23 cellular contexts compared by ENCODE assay signal in the genomic region with DNA sequence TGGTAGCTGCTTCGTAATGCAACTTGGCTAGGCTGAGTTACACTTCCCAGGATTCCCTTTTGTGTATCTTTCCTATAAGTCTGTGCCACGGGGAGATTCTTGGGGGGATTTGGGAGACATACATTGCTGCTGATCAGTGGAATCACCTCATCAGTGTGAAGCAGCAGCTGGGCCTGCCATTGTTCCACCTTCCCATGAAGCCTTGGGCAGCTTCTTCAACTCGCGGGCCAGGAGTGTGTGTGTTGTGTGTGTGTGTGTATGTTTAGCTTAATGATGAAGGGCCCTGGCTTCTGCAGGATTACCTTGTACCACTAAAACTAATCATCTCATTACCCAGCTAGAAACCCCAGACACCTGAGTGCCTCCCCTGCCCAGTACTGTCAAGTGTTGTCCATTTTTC. TPM values are rescaled to one million over a fixed set of nuclear protein-coding genes. Genes with fewer than 3 reads are reported as not detected.
A peak's percentile ranks its signal among the peaks of the same experiment; 100 is the strongest.
DNase-seq lines count a peak whose midpoint lies in the region; ATAC-seq, FAIRE-seq and TF ChIP-seq lines count a peak whose summit lies in the region.
"Had no signal": no experiment of that assay in that cellular context is flagged by ENCODE, and none has a peak within 500 bp of the region (broad histone marks: within the 10 kb centered on the region; RNA-seq: fewer than 3 reads in every experiment).

No MANE protein-coding gene starts in this region.

- no peak for TF ChIP-seq POLR2A in HepG2 (IDR thresholded peaks at IDR 0.05; ENCODE audit: insufficient read depth in 1 of 2, low read depth in 2 of 2, low read length in 2 of 2)

- H3K9me3 ChIP-seq in BLaER1 treated with 17β-estradiol and CSF1 and Interleukin-3, amounts not matched to agents 10 nM and 100 nM (replicated peaks in 1 of 11), result peaks cover 13 to 32% (median 22%) of the 10 kb centered on the region in 11 experiments; a peak in 19 of 22 replicates
- no peaks in the 10 kb centered on the region for H3K9me3 ChIP-seq in HepG2 (ENCODE audit: low read length)
- H3K9me3 ChIP-seq: BE2C had no signal

- no TSS peak for BruUV-seq in HepG2 (replicated peaks; lab: Mats Ljungman, UMichigan)

- no peak overlapping the region for H2AFZ ChIP-seq in HepG2 (ENCODE audit: low read length)

- peaks cover 32% of the 10 kb centered on the region for H3K36me3 Mint-ChIP-seq in dendritic cell treated with granulocyte-macrophage colony-stimulating factor and Interleukin-4, amounts not matched to agents 40 ng/mL and 50 ng/mL, for 4 days (ENCODE audit: low read depth)
- H3K36me3 Mint-ChIP-seq in osteocyte (ENCODE audit: unreplicated experiment), result peaks cover 2% of the 10 kb centered on the region
- H3K36me3 Mint-ChIP-seq: CD8-positive, alpha-beta T cell had no signal

- H3K79me2 ChIP-seq in HepG2 (ENCODE audit: insufficient read depth, low read length), result no peaks in the 10 kb centered on the region

- CTCF ChIA-PET in HepG2 (lab: Yijun Ruan, JAX; ENCODE audit: low intra/inter-chr PET ratio, low total read pairs), result no interaction called here

- POLR2A ChIA-PET in HepG2 (lab: Yijun Ruan, JAX), result no interaction called here

- in situ Hi-C loops in HepG2 (cut with HindIII; ENCODE audit: extremely low pct_ligation_motif_present, low pct_unique_long_range_greater_than_20kb), result no loop called here

- peak overlapping the region in 9 of 11 experiments; percentile 26 to 76 (median 67); a peak in 13 of 22 replicates for H3K27ac ChIP-seq in BLaER1 treated with 17β-estradiol and CSF1 and Interleukin-3, amounts not matched to agents 10 nM and 100 nM
- peak overlapping the region; percentile 18 for H3K27ac ChIP-seq in angular gyrus (ENCODE audit: low read depth, low read length)
- no peak overlapping the region for H3K27ac ChIP-seq in HepG2 (ENCODE audit: extremely low read length, insufficient read depth, low read length)
- H3K27ac ChIP-seq: BLaER1, C4-2B had no signal

- 0% methylated on average over 4 of the region's 4 CpGs for WGBS in HepG2 (ENCODE audit: low lambda C conversion rate)

- H3K4me1 ChIP-seq in BLaER1 treated with 17β-estradiol and CSF1 and Interleukin-3, amounts not matched to agents 10 nM and 100 nM, result peaks cover 33 to 74% (median 58%) of the 10 kb centered on the region in 10 experiments
- no peaks in the 10 kb centered on the region for H3K4me1 ChIP-seq in HepG2 (ENCODE audit: insufficient read depth, low read length)
- H3K4me1 ChIP-seq: Caco-2 had no signal

- H3K4me2 ChIP-seq in BLaER1 treated with 17β-estradiol and CSF1 and Interleukin-3, amounts not matched to agents 10 nM and 100 nM, result peak overlapping the region in 5 of 11 experiments; percentile 69 to 92 (median 86); a peak in 10 of 22 replicates
- no peak overlapping the region for H3K4me2 ChIP-seq in HepG2 (ENCODE audit: low read depth, low read length)
- H3K4me2 ChIP-seq: BLaER1 had no signal

- H3K27me3 ChIP-seq in BLaER1 treated with 17β-estradiol and CSF1 and Interleukin-3, amounts not matched to agents 10 nM and 100 nM, result peaks cover 0 to 16% (median 0%) of the 10 kb centered on the region in 11 experiments; a peak in 4 of 22 replicates
- peaks cover 2% of the 10 kb centered on the region in 2 experiments; a peak in 1 of 5 replicates for H3K27me3 ChIP-seq in HepG2 (ENCODE audit: control insufficient read depth in 1 of 2, insufficient read depth in 2 of 2, low read length in 2 of 2)
- H3K27me3 ChIP-seq: BE2C, BLaER1 had no signal

- H3K27ac Mint-ChIP-seq in dendritic cell treated with granulocyte-macrophage colony-stimulating factor and Interleukin-4, amounts not matched to agents 40 ng/mL and 50 ng/mL, for 4 days, result peak overlapping the region; percentile 77
- H3K27ac Mint-ChIP-seq in osteocyte (ENCODE audit: unreplicated experiment), result no peak overlapping the region
- H3K27ac Mint-ChIP-seq: CD4-positive, alpha-beta T cell; CD8-positive, alpha-beta T cell had no signal

- TF ChIP-seq EP300 in HepG2 (IDR thresholded peaks at IDR 0.05; ENCODE audit: low read depth in 2 of 2, low read length in 2 of 2), result no peak
- TF ChIP-seq EP300 in HepG2 (CRISPR knock-in tag; IDR thresholded peaks at IDR 0.05; ENCODE audit: borderline replicate concordance), result no peak

- H3K4me1 Mint-ChIP-seq in dendritic cell treated with granulocyte-macrophage colony-stimulating factor and Interleukin-4, amounts not matched to agents 40 ng/mL and 50 ng/mL, for 4 days (ENCODE audit: low read depth), result peaks cover 72% of the 10 kb centered on the region
- peaks cover 19% of the 10 kb centered on the region for H3K4me1 Mint-ChIP-seq in osteocyte (ENCODE audit: unreplicated experiment)

- H4K20me1 ChIP-seq in BLaER1 treated with 17β-estradiol and CSF1 and Interleukin-3, amounts not matched to agents 10 nM and 100 nM, result no peaks in the 10 kb centered on the region
- H4K20me1 ChIP-seq in HepG2 (ENCODE audit: insufficient read depth, low read length), result no peaks in the 10 kb centered on the region

- ATAC-seq in GM18873 (IDR thresholded peaks at IDR 0.05; ENCODE audit: low FRiP score, unreplicated experiment) (no peak), HepG2 (no peak)
- ATAC-seq: CD8-positive, alpha-beta T cell had no signal

- H3K9ac ChIP-seq in BLaER1 treated with 17β-estradiol and CSF1 and Interleukin-3, amounts not matched to agents 10 nM and 100 nM, result peak overlapping the region in 1 of 11 experiments; percentile 61; a peak in 1 of 22 replicates
- no peak overlapping the region for H3K9ac ChIP-seq in HepG2 (ENCODE audit: insufficient read depth, low read depth, low read length)
- H3K9ac ChIP-seq: BLaER1 had no signal

- H3K27me3 Mint-ChIP-seq in dendritic cell treated with granulocyte-macrophage colony-stimulating factor and Interleukin-4, amounts not matched to agents 40 ng/mL and 50 ng/mL, for 4 days, result peaks cover 4% of the 10 kb centered on the region
- H3K27me3 Mint-ChIP-seq in osteocyte (ENCODE audit: unreplicated experiment), result peaks cover 8% of the 10 kb centered on the region

- peaks cover 11% of the 10 kb centered on the region for H3K9me3 Mint-ChIP-seq in dendritic cell treated with granulocyte-macrophage colony-stimulating factor and Interleukin-4, amounts not matched to agents 40 ng/mL and 50 ng/mL, for 4 days
- H3K9me3 Mint-ChIP-seq in osteocyte (ENCODE audit: unreplicated experiment), result peaks cover 13% of the 10 kb centered on the region

- peak; percentile 56 for DNase-seq in osteocyte (ENCODE audit: extremely low spot score, unreplicated experiment)
- no peak for DNase-seq in NCI-H226
- DNase-seq in HepG2 (ENCODE audit: low spot score), result no peak
- DNase-seq: 8988T; ACHN; BE2C; Caco-2; Calu3; CD4-positive, alpha-beta T cell; CD8-positive, alpha-beta T cell; DMS79 treated with DMSO at 0.1 percent for 48 hours; GF-D8 had no signal

- TF ChIP-seq CTCF in osteocyte (IDR thresholded peaks at IDR 0.05) (no peak), HepG2 (CRISPR knock-in tag; IDR thresholded peaks at IDR 0.05) (no peak)

- intact Hi-C loops in dendritic cell treated with granulocyte-macrophage colony-stimulating factor and Interleukin-4, amounts not matched to agents 40 ng/mL and 50 ng/mL, for 4 days (cut with micrococcal nuclease), result loop anchor here (2.0 kb wide), 1 partner anchor 15 kb away; no protein-coding TSS in a partner anchor
- intact Hi-C loops in HepG2 (cut with micrococcal nuclease; ENCODE audit: unreplicated experiment), result no loop called here

- no peak overlapping the region for H3K4me3 ChIP-seq in BLaER1 treated with 17β-estradiol and CSF1 and Interleukin-3, amounts not matched to agents 10 nM and 100 nM
- no peak overlapping the region for H3K4me3 ChIP-seq in HepG2 (replicated peaks in 1 of 3; ENCODE audit: insufficient read depth in 1 of 3, low read depth in 2 of 3, low read length in 3 of 3)
- H3K4me3 ChIP-seq: BLaER1 had no signal

- no peak for TF ChIP-seq RAD21 in HepG2 (CRISPR knock-in tag; IDR thresholded peaks at IDR 0.05)

- no peaks in the 10 kb centered on the region; a peak in 1 of 22 replicates for H3K36me3 ChIP-seq in BLaER1 treated with 17β-estradiol and CSF1 and Interleukin-3, amounts not matched to agents 10 nM and 100 nM
- no peaks in the 10 kb centered on the region for H3K36me3 ChIP-seq in HepG2 (replicated peaks in 1 of 2; ENCODE audit: control insufficient read depth in 1 of 2, insufficient read depth in 2 of 2, low read length in 2 of 2)
- H3K36me3 ChIP-seq: BE2C, BLaER1 had no signal

- FAIRE-seq in HepG2 (lab: Jason Lieb, UNC), result no peak
- FAIRE-seq: A204.1, D721Med, G401.6 had no signal

- H3K4me3 Mint-ChIP-seq in dendritic cell treated with granulocyte-macrophage colony-stimulating factor and Interleukin-4, amounts not matched to agents 40 ng/mL and 50 ng/mL, for 4 days, result peak overlapping the region; percentile 14
- no peak overlapping the region for H3K4me3 Mint-ChIP-seq in osteocyte (ENCODE audit: unreplicated experiment)
- H3K4me3 Mint-ChIP-seq: CD4-positive, alpha-beta T cell; CD8-positive, alpha-beta T cell had no signal

RNA-seq across cellular contexts. Expression of a gene that starts 33.3 kb away (rescaled TPM):
- 0.64 and 1.1 TPM in 2 replicates for total RNA-seq in osteocyte
- 0.38 TPM in 1 of 2 replicates, not detected in the other for total RNA-seq in HepG2 (2016; rRNA removed; fragmentation: Illumina TruSeq; extraction: Trizol)
- total RNA-seq in HepG2 (2016; cell fraction: cytosol; rRNA removed; fragmentation: Illumina TruSeq; extraction: Trizol; ENCODE audit: low read depth), result 0.20 and 0.26 TPM in 2 replicates
- 0.18 and 0.24 TPM in 2 replicates for total RNA-seq in HepG2 (2016; cell fraction: insoluble cytoplasmic fraction; rRNA removed; fragmentation: Illumina TruSeq; extraction: Trizol)
- total RNA-seq in HepG2 (2016; cell fraction: membrane; rRNA removed; fragmentation: Illumina TruSeq; extraction: Trizol), result 0.25 and 0.34 TPM in 2 replicates
- total RNA-seq in HepG2 (2016; cell fraction: nucleus; rRNA removed; fragmentation: Illumina TruSeq; extraction: Trizol), result not detected in 2 replicates
- 0.05 and 0.08 TPM in 2 replicates for polyA plus RNA-seq in HepG2 (2011; rRNA removed)
- 0.04 TPM in 2 replicates for polyA plus RNA-seq in HepG2 (2011; cell fraction: cytosol; rRNA removed)
- 0.16 and 0.23 TPM in 2 replicates for polyA plus RNA-seq in HepG2 (2011; cell fraction: nucleus; rRNA removed)
- polyA plus RNA-seq in HepG2 (2012), result 0.07 TPM in 1 of 2 replicates, not detected in the other
- 0.08 and 0.14 TPM in 2 replicates for polyA plus RNA-seq in HepG2 (2016; cell fraction: cytosol; fragmentation: Illumina TruSeq; extraction: Trizol; ENCODE audit: low read depth)
- polyA plus RNA-seq in HepG2 (2016; cell fraction: insoluble cytoplasmic fraction; fragmentation: Illumina TruSeq; extraction: Trizol; ENCODE audit: low read depth), result 0.11 TPM in 2 replicates
- 0.09 and 0.40 TPM in 2 replicates for polyA plus RNA-seq in HepG2 (2016; cell fraction: membrane; fragmentation: Illumina TruSeq; extraction: Trizol; ENCODE audit: low read depth)
- polyA plus RNA-seq in HepG2 (2016; cell fraction: nucleus; fragmentation: Illumina TruSeq; extraction: Trizol; ENCODE audit: insufficient read depth, low read depth), result 0.56 TPM in 1 of 2 replicates, not detected in the other
- polyA minus RNA-seq in HepG2 (2011; rRNA and poly(A)+ RNA removed; ENCODE audit: low replicate concordance), result 0.10 TPM in 1 of 2 replicates, not detected in the other
- polyA minus RNA-seq in HepG2 (2011; cell fraction: cytosol; rRNA and poly(A)+ RNA removed), result not detected in 2 replicates
- not detected in 2 replicates for polyA minus RNA-seq in HepG2 (2011; cell fraction: nucleus; rRNA and poly(A)+ RNA removed)
- total RNA-seq: CD4-positive, alpha-beta T cell; CD8-positive, alpha-beta T cell had no signal

RNA-seq across cellular contexts. Expression of a gene that starts 46.5 kb away (rescaled TPM):
- total RNA-seq in osteocyte, result not detected in 2 replicates
- not detected in 2 replicates for total RNA-seq in HepG2 (2016; rRNA removed; fragmentation: Illumina TruSeq; extraction: Trizol)
- total RNA-seq in HepG2 (2016; cell fraction: cytosol; rRNA removed; fragmentation: Illumina TruSeq; extraction: Trizol; ENCODE audit: low read depth), result not detected in 2 replicates
- total RNA-seq in HepG2 (2016; cell fraction: insoluble cytoplasmic fraction; rRNA removed; fragmentation: Illumina TruSeq; extraction: Trizol), result not detected in 2 replicates
- total RNA-seq in HepG2 (2016; cell fraction: membrane; rRNA removed; fragmentation: Illumina TruSeq; extraction: Trizol), result not detected in 2 replicates
- not detected in 2 replicates for total RNA-seq in HepG2 (2016; cell fraction: nucleus; rRNA removed; fragmentation: Illumina TruSeq; extraction: Trizol)
- polyA plus RNA-seq in HepG2 (2011; rRNA removed), result not detected in 2 replicates
- polyA plus RNA-seq in HepG2 (2011; cell fraction: cytosol; rRNA removed), result not detected in 2 replicates
- 0.05 and 0.14 TPM in 2 replicates for polyA plus RNA-seq in HepG2 (2011; cell fraction: nucleus; rRNA removed)
- polyA plus RNA-seq in HepG2 (2012), result not detected in 2 replicates
- polyA plus RNA-seq in HepG2 (2016; cell fraction: cytosol; fragmentation: Illumina TruSeq; extraction: Trizol; ENCODE audit: low read depth), result not detected in 2 replicates
- polyA plus RNA-seq in HepG2 (2016; cell fraction: insoluble cytoplasmic fraction; fragmentation: Illumina TruSeq; extraction: Trizol; ENCODE audit: low read depth), result not detected in 2 replicates
- not detected in 2 replicates for polyA plus RNA-seq in HepG2 (2016; cell fraction: membrane; fragmentation: Illumina TruSeq; extraction: Trizol; ENCODE audit: low read depth)
- polyA plus RNA-seq in HepG2 (2016; cell fraction: nucleus; fragmentation: Illumina TruSeq; extraction: Trizol; ENCODE audit: insufficient read depth, low read depth), result not detected in 2 replicates
- polyA minus RNA-seq in HepG2 (2011; rRNA and poly(A)+ RNA removed; ENCODE audit: low replicate concordance), result 0.19 TPM in 1 of 2 replicates, not detected in the other
- not detected in 2 replicates for polyA minus RNA-seq in HepG2 (2011; cell fraction: cytosol; rRNA and poly(A)+ RNA removed)
- not detected in 2 replicates for polyA minus RNA-seq in HepG2 (2011; cell fraction: nucleus; rRNA and poly(A)+ RNA removed)
- total RNA-seq: A673, Caco-2, Calu3 had no signal
- polyA plus RNA-seq: AG04450 had no signal
